ENCODE assay signal across 8 cellular contexts in genomic region chr19:41328818-41329220, GRCh38.
DNase-seq lines count a peak whose midpoint lies in the region; ATAC-seq and TF ChIP-seq lines count a peak whose summit lies in the region.

No MANE protein-coding gene starts in this region.

- H3K27me3 Mint-ChIP-seq in T-helper 1 cell treated with Interleukin-12 subunit alpha and Interleukin-12 subunit beta and Interleukin-4 antibody, amounts not matched to agents 30 μg/mL and 1 μg/mL, for 36 hours (ENCODE audit: low read depth): no peaks in the 10 kb centered on the region

- peak; percentile 1 for TF ChIP-seq POLR2A in erythroblast (IDR thresholded peaks at IDR 0.05; ENCODE audit: low read length)

- H3K27ac ChIP-seq in skin epidermis: peak overlapping the region; percentile 31 to 95 (median 83)

- no peak overlapping the region for H3K4me3 ChIP-seq in skin epidermis

- H3K36me3 Mint-ChIP-seq in T-helper 1 cell treated with Interleukin-12 subunit alpha and Interleukin-12 subunit beta and Interleukin-4 antibody, amounts not matched to agents 30 μg/mL and 1 μg/mL, for 36 hours (ENCODE audit: low read depth): peaks cover 49% of the 10 kb centered on the region

- ATAC-seq in GM21390 (IDR thresholded peaks at IDR 0.05; ENCODE audit: unreplicated experiment): no peak

- no peaks in the 10 kb centered on the region for H3K9me3 Mint-ChIP-seq in T-helper 1 cell treated with Interleukin-12 subunit alpha and Interleukin-12 subunit beta and Interleukin-4 antibody, amounts not matched to agents 30 μg/mL and 1 μg/mL, for 36 hours

- H3K4me1 Mint-ChIP-seq in T-helper 1 cell treated with Interleukin-12 subunit alpha and Interleukin-12 subunit beta and Interleukin-4 antibody, amounts not matched to agents 30 μg/mL and 1 μg/mL, for 36 hours (ENCODE audit: low read depth): peaks cover 58% of the 10 kb centered on the region

- peak overlapping the region; percentile 80 for H3K4me3 Mint-ChIP-seq in T-helper 1 cell treated with Interleukin-12 subunit alpha and Interleukin-12 subunit beta and Interleukin-4 antibody, amounts not matched to agents 30 μg/mL and 1 μg/mL, for 36 hours

- H3K27ac Mint-ChIP-seq in T-helper 1 cell treated with Interleukin-12 subunit alpha and Interleukin-12 subunit beta and Interleukin-4 antibody, amounts not matched to agents 30 μg/mL and 1 μg/mL, for 36 hours: peak overlapping the region; percentile 86

- DNase-seq in T-helper 1 cell: no peak
- DNase-seq in OCI-M1 (lab: John Stamatoyannopoulos, UW): peak; percentile 56
- DNase-seq in erythroblast (lab: John Stamatoyannopoulos, UW): no peak
- DNase-seq in DMS153 (lab: John Stamatoyannopoulos, UW): no peak
- DNase-seq in HCEC 1CT: no peak
